Comparison of ENCODE assay signal across 12 cellular contexts in genomic region chr10:22742678-22743077, GRCh38. TPM values are rescaled to one million over a fixed set of nuclear protein-coding genes. Genes with fewer than 3 reads are reported as not detected.
DNase-seq lines count a peak whose midpoint lies in the region; ATAC-seq and TF ChIP-seq lines count a peak whose summit lies in the region.
"Had no signal": no experiment of that assay in that cellular context is flagged by ENCODE, and none has a peak within 500 bp of the region (broad histone marks: within the 10 kb centered on the region; RNA-seq: fewer than 3 reads in every experiment).

No MANE protein-coding gene starts in this region.

- peaks cover 0 to 2% (median under 1%) of the 10 kb centered on the region in 4 donors for H3K4me1 Mint-ChIP-seq in CD4-positive, alpha-beta memory T cell

- no peaks in the 10 kb centered on the region for H3K36me3 ChIP-seq in CD4-positive, alpha-beta memory T cell (ENCODE audit: insufficient read depth, low read length)
- H3K36me3 ChIP-seq: Peyer's patch had no signal

- intact Hi-C loops in CD4-positive, alpha-beta memory T cell (cut with micrococcal nuclease), result no loop called here

- H3K9me3 Mint-ChIP-seq in CD4-positive, alpha-beta memory T cell, result peaks cover 0 to 3% (median 0%) of the 10 kb centered on the region in 8 donors

- peak; percentile 55 for DNase-seq in GM10248 (ENCODE audit: extremely low spot score)
- peak; percentile 52 for DNase-seq in SIG-M5 (lab: John Stamatoyannopoulos, UW)
- no peak for DNase-seq in central memory CD4-positive, alpha-beta T cell
- DNase-seq in CD4-positive, alpha-beta memory T cell, result no peak
- DNase-seq in NCI-H2196 (lab: John Stamatoyannopoulos, UW; ENCODE audit: unreplicated experiment), result no peak
- no peak for DNase-seq in NCI-H2227 (lab: John Stamatoyannopoulos, UW; ENCODE audit: unreplicated experiment)
- DNase-seq: CD4-positive, CD25-positive, alpha-beta regulatory T cell; mammary epithelial cell; Peyer's patch; stimulated activated CD4-positive, alpha-beta T cell treated with anti-CD3 and anti-CD28 coated beads, Interleukin-2, amount 100 ng/mL, for 48 hours had no signal

- H3K27me3 ChIP-seq in CD4-positive, alpha-beta memory T cell (ENCODE audit: insufficient read depth, low read length), result no peaks in the 10 kb centered on the region
- H3K27me3 ChIP-seq: Peyer's patch had no signal

- no peaks in the 10 kb centered on the region for H3K9me3 ChIP-seq in CD4-positive, alpha-beta memory T cell (ENCODE audit: control insufficient read depth in 1 of 2, low read length in 2 of 2)
- H3K9me3 ChIP-seq: Peyer's patch had no signal

- no peaks in the 10 kb centered on the region for H3K36me3 Mint-ChIP-seq in CD4-positive, alpha-beta memory T cell
- H3K36me3 Mint-ChIP-seq: CD4-positive, CD25-positive, alpha-beta regulatory T cell had no signal

- no peak for TF ChIP-seq CTCF in GM10248 (IDR thresholded peaks at IDR 0.05; ENCODE audit: control extremely low read depth, extremely low read depth, low read depth, missing control alignments)

- H3K27ac ChIP-seq in CD4-positive, alpha-beta memory T cell (ENCODE audit: low read depth, low read length), result no peak overlapping the region
- H3K27ac ChIP-seq: Peyer's patch had no signal

- POLR2A ChIA-PET in GM10248 (lab: Yijun Ruan, JAX), result no interaction called here
- POLR2A ChIA-PET in CD4-positive, alpha-beta memory T cell (lab: Charles Lee; ENCODE audit: partially characterized antibody), result no interaction called here

- peaks cover 2% of the 10 kb centered on the region in 2 donors for H3K27me3 Mint-ChIP-seq in CD4-positive, alpha-beta memory T cell

- no peaks in the 10 kb centered on the region for H3K4me1 ChIP-seq in CD4-positive, alpha-beta memory T cell (ENCODE audit: insufficient read depth, low read length)
- H3K4me1 ChIP-seq: Peyer's patch had no signal

- no peak overlapping the region for H3K4me3 Mint-ChIP-seq in CD4-positive, alpha-beta memory T cell
- H3K4me3 Mint-ChIP-seq: CD4-positive, CD25-positive, alpha-beta regulatory T cell had no signal

- H3K27ac Mint-ChIP-seq in CD4-positive, alpha-beta memory T cell, result no peak overlapping the region
- H3K27ac Mint-ChIP-seq: CD4-positive, CD25-positive, alpha-beta regulatory T cell had no signal

- CTCF ChIA-PET in GM10248 (lab: Yijun Ruan, JAX), result interaction anchor here (1.5 to 3.4 kb wide), 3 partner anchors 11 to 159 kb away, joined by 3 to 14 read pairs (median 4); no protein-coding TSS in a partner anchor
- CTCF ChIA-PET in CD4-positive, alpha-beta memory T cell (lab: Charles Lee; ENCODE audit: partially characterized antibody), result interaction anchor here (0.7 kb wide), 1 partner anchor 25 kb away, joined by 3 read pairs; no protein-coding TSS in a partner anchor

- no peak overlapping the region for H3K4me3 ChIP-seq in CD4-positive, alpha-beta memory T cell (ENCODE audit: low read length in 2 of 2)
- H3K4me3 ChIP-seq: Peyer's patch had no signal

- ATAC-seq in GM19463 (IDR thresholded peaks at IDR 0.05; ENCODE audit: unreplicated experiment) (peak; percentile 96), HG03097 (IDR thresholded peaks at IDR 0.05; ENCODE audit: low FRiP score, unreplicated experiment) (peak; percentile 83)

RNA-seq across cellular contexts. Expression of gene PIP4K2A, which starts 28.3 kb away (rescaled TPM):
- total RNA-seq in CD4-positive, alpha-beta memory T cell, result 100 to 1,000 TPM; 171 to 179 TPM
- polyA plus RNA-seq in CD4-positive, alpha-beta memory T cell, result 10 to 100 TPM; 33.4 to 87.0 TPM

Comparison
In these comparisons a context has a peak if more than half of its experiments do, and no peak if none do; other contexts are left out.
1. DNase-seq: peak in GM10248 (single experiment) and SIG-M5 (single experiment); none in central memory CD4-positive, alpha-beta T cell (single experiment), CD4-positive, alpha-beta memory T cell (0 of 5), NCI-H2196 (single experiment) and NCI-H2227 (single experiment).